8 cellular contexts compared by ENCODE assay signal in the genomic region with DNA sequence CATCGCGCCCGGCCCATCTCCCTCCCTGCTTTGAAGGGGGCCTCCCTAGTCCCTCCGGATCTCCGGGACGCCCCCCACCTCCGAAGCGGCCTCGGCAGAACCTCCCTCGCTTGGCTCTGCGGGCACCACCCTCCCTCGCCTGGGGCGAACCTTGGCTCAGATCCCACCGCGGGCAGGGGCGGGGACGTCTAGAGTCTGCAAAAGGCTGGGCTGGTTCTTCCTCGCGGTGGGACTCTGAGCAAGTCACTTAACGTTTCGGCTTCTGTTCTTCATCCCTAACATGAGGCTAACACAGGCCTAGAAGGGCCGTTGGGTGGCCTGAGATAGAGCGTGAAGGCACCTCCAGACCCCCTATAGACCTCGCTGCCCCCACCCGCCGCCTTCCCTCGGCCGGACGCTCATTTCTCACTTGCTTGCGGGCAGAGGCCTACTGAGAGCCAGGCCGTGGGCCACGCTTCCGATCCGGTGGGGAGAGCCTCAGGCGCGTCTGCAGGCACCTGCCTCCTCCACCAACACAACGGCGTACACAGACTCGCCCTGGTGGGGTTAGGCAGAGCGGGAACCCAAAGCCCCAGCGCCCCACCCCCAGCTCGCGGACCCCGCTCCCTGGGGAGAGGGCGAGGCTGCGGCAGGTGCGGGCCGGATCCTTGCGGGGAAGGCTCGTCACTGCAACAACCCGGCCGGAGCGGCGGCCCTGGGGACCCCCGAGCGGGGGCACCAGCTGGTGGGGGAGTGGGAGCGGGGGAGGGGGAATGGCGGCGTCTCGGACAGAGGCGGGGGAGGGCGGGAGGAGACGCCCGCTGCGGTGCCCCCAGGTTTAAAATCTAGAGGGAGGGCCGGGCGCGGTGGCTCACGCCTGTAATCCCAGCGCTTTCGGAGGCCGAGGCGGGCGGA. TPM values are rescaled to one million over a fixed set of nuclear protein-coding genes. Genes with fewer than 3 reads are reported as not detected.
DNase-seq lines count a peak whose midpoint lies in the region; ATAC-seq and TF ChIP-seq lines count a peak whose summit lies in the region.

No MANE protein-coding gene starts in this region.

- peak overlapping the region; percentile 83 for H3K27ac Mint-ChIP-seq in activated CD4-positive, alpha-beta T cell treated with anti-CD3 and anti-CD28 coated beads, Interleukin-2, amount 10 ng/mL, durations not matched to agents 7 days and 5 days

- H2AFZ ChIP-seq in KMS-11 (ENCODE audit: low read depth), result peak overlapping the region; percentile 41

- TF ChIP-seq CTCF in KMS-11 (conservative IDR thresholded peaks at IDR 0.05; ENCODE audit: low read depth, low read length), result no peak
- TF ChIP-seq CTCF in dorsolateral prefrontal cortex (IDR thresholded peaks at IDR 0.05 in 54 of 56, conservative IDR thresholded peaks at IDR 0.05 in 2 of 56; ENCODE audit: low read depth in 1 of 56, partially characterized antibody in 56 of 56), result no peak

- peaks cover 4% of the 10 kb centered on the region; the same call in 1 of the 2 replicates for H3K27me3 ChIP-seq in BLaER1
- H3K27me3 ChIP-seq in KMS-11 (ENCODE audit: insufficient read depth, low read depth), result no peaks in the 10 kb centered on the region
- no peaks in the 10 kb centered on the region for H3K27me3 ChIP-seq in dorsolateral prefrontal cortex

- H4K20me1 ChIP-seq in BLaER1 (peaks cover 38% of the 10 kb centered on the region), KMS-11 (ENCODE audit: insufficient read depth) (no peaks in the 10 kb centered on the region)

- peak overlapping the region; percentile 91 for H3K4me2 ChIP-seq in BLaER1
- peak overlapping the region; percentile 74 for H3K4me2 ChIP-seq in KMS-11

- CTCF ChIA-PET in activated CD4-positive, alpha-beta T cell treated with anti-CD3 and anti-CD28 coated beads, Interleukin-2, amount 10 ng/mL, durations not matched to agents 7 days and 5 days (lab: Charles Lee), result interaction anchor here (0.6 to 3.2 kb wide), 6 partner anchors 8 to 176 kb away, joined by 3 to 13 read pairs (median 3); no protein-coding TSS in a partner anchor

- H3K4me3 Mint-ChIP-seq in activated CD4-positive, alpha-beta T cell treated with anti-CD3 and anti-CD28 coated beads, Interleukin-2, amount 10 ng/mL, durations not matched to agents 7 days and 5 days, result peak overlapping the region; percentile 76

- intact Hi-C loops in dorsolateral prefrontal cortex (cut with DNase I), result loop anchor here in 1 of 2 donors (2.0 kb wide), 1 partner anchor 30 kb away; the partner anchor contains the start of gene CRK

- no peaks in the 10 kb centered on the region for H3K9me3 Mint-ChIP-seq in activated CD4-positive, alpha-beta T cell treated with anti-CD3 and anti-CD28 coated beads, Interleukin-2, amount 10 ng/mL, durations not matched to agents 7 days and 5 days

- H3K36me3 Mint-ChIP-seq in activated CD4-positive, alpha-beta T cell treated with anti-CD3 and anti-CD28 coated beads, Interleukin-2, amount 10 ng/mL, durations not matched to agents 7 days and 5 days (ENCODE audit: low read depth), result peaks cover 6% of the 10 kb centered on the region

- peak; percentile 51 for DNase-seq in activated CD4-positive, alpha-beta T cell treated with anti-CD3 and anti-CD28 coated beads, Interleukin-2, amount 10 ng/mL, durations not matched to agents 7 days and 5 days
- DNase-seq in dorsolateral prefrontal cortex (peak in 1 of 10 donors; percentile 38), mesenteric fat pad (ENCODE audit: low spot score) (peak; percentile 94), NCI-H446 (lab: John Stamatoyannopoulos, UW) (no peak)
- peak; percentile 66 to 70 for DNase-seq in stimulated activated CD8-positive, alpha-beta memory T cell treated with anti-CD3 and anti-CD28 coated beads, Interleukin-15, amount 100 ng/mL, for 48 hours (ENCODE audit: low read depth in 2 of 2)

- H3K4me3 ChIP-seq in BLaER1, result peak overlapping the region; percentile 76
- H3K4me3 ChIP-seq in KMS-11 (IDR thresholded peaks at IDR 0.05; ENCODE audit: insufficient read depth, low read depth, low read length), result no peak overlapping the region
- H3K4me3 ChIP-seq in dorsolateral prefrontal cortex, result peak overlapping the region; percentile 45 to 84 (median 70)

- H3K36me3 ChIP-seq in BLaER1 (peaks cover 9% of the 10 kb centered on the region), KMS-11 (ENCODE audit: insufficient read depth) (no peaks in the 10 kb centered on the region)

- H3K27ac ChIP-seq in BLaER1 (peak overlapping the region; percentile 92), KMS-11 (peak overlapping the region; percentile 89), dorsolateral prefrontal cortex (peak overlapping the region in 52 of 59 donors; percentile 1 to 92 (median 80))

- no peak for ATAC-seq in HG02970 (IDR thresholded peaks at IDR 0.05; ENCODE audit: low FRiP score, unreplicated experiment)

- H3K79me2 ChIP-seq in KMS-11 (ENCODE audit: insufficient read depth, low read depth), result no peaks in the 10 kb centered on the region

- H3K9ac ChIP-seq in BLaER1, result peak overlapping the region; percentile 84
- H3K9ac ChIP-seq in KMS-11, result peak overlapping the region; percentile 56

- H3K4me1 ChIP-seq in BLaER1 (peaks cover 68% of the 10 kb centered on the region), KMS-11 (ENCODE audit: low read depth, poor library complexity, severe bottlenecking) (peaks cover 26% of the 10 kb centered on the region)

- peaks cover 38% of the 10 kb centered on the region for H3K4me1 Mint-ChIP-seq in activated CD4-positive, alpha-beta T cell treated with anti-CD3 and anti-CD28 coated beads, Interleukin-2, amount 10 ng/mL, durations not matched to agents 7 days and 5 days

- POLR2A ChIA-PET in activated CD4-positive, alpha-beta T cell treated with anti-CD3 and anti-CD28 coated beads, Interleukin-2, amount 10 ng/mL, durations not matched to agents 7 days and 5 days (lab: Charles Lee), result interaction anchor here (1.3 kb wide), 1 partner anchor 30 kb away, joined by 5 read pairs; the partner anchor contains the start of gene INPP5K

- peaks cover 5% of the 10 kb centered on the region for H3K27me3 Mint-ChIP-seq in activated CD4-positive, alpha-beta T cell treated with anti-CD3 and anti-CD28 coated beads, Interleukin-2, amount 10 ng/mL, durations not matched to agents 7 days and 5 days

- H3K9me3 ChIP-seq in BLaER1, result no peaks in the 10 kb centered on the region

RNA-seq across cellular contexts. Expression of gene MYO1C, which starts 5.4 kb away (rescaled TPM):
- total RNA-seq in activated CD4-positive, alpha-beta T cell treated with anti-CD3 and anti-CD28 coated beads, Interleukin-2, amount 10 ng/mL, durations not matched to agents 7 days and 5 days, result 10 to 100 TPM; 26.7 to 34.1 TPM
- total RNA-seq in dorsolateral prefrontal cortex (10 to 100 TPM; 13.8 to 50.6 (median 25.1) TPM), mesenteric fat pad (552 TPM)

RNA-seq across cellular contexts. Expression of gene INPP5K, which starts 29.4 kb away (rescaled TPM):
- total RNA-seq in activated CD4-positive, alpha-beta T cell treated with anti-CD3 and anti-CD28 coated beads, Interleukin-2, amount 10 ng/mL, durations not matched to agents 7 days and 5 days, result 10 to 100 TPM; 50.3 to 56.9 TPM
- 10 to 100 TPM; 28.5 to 70.6 (median 43.8) TPM for total RNA-seq in dorsolateral prefrontal cortex
- total RNA-seq in mesenteric fat pad, result 77.6 TPM

RNA-seq across cellular contexts. Expression of gene CRK, which starts 31.0 kb away (rescaled TPM):
- total RNA-seq in activated CD4-positive, alpha-beta T cell treated with anti-CD3 and anti-CD28 coated beads, Interleukin-2, amount 10 ng/mL, durations not matched to agents 7 days and 5 days, result 10 to 100 TPM; 17.5 to 18.4 TPM
- total RNA-seq in dorsolateral prefrontal cortex, result 10 to 100 TPM; 37.2 to 62.1 (median 49.0) TPM
- 97.0 TPM for total RNA-seq in mesenteric fat pad

Comparison
In these comparisons a context has a peak if more than half of its experiments do, and no peak if none do; other contexts are left out.
1. DNase-seq: peak in activated CD4-positive, alpha-beta T cell treated with anti-CD3 and anti-CD28 coated beads, Interleukin-2, amount 10 ng/mL, durations not matched to agents 7 days and 5 days (single experiment), mesenteric fat pad (single experiment) and stimulated activated CD8-positive, alpha-beta memory T cell treated with anti-CD3 and anti-CD28 coated beads, Interleukin-15, amount 100 ng/mL, for 48 hours (2 of 2); none in NCI-H446 (0 of 2).
2. RNA of gene MYO1C, which starts 5.4 kb away (total RNA-seq): 552 TPM in mesenteric fat pad (single experiment); 26.7 to 34.1 TPM in activated CD4-positive, alpha-beta T cell treated with anti-CD3 and anti-CD28 coated beads, Interleukin-2, amount 10 ng/mL, durations not matched to agents 7 days and 5 days and 13.8 to 50.6 TPM in dorsolateral prefrontal cortex; every median in the first group is over 10 times any median in the second.
3. Peak in every context shown above with its lines, with median percentiles within 50 percentile points of each other: H3K27ac ChIP-seq.